ENCODE assay signal across 10 cellular contexts in the genomic region with DNA sequence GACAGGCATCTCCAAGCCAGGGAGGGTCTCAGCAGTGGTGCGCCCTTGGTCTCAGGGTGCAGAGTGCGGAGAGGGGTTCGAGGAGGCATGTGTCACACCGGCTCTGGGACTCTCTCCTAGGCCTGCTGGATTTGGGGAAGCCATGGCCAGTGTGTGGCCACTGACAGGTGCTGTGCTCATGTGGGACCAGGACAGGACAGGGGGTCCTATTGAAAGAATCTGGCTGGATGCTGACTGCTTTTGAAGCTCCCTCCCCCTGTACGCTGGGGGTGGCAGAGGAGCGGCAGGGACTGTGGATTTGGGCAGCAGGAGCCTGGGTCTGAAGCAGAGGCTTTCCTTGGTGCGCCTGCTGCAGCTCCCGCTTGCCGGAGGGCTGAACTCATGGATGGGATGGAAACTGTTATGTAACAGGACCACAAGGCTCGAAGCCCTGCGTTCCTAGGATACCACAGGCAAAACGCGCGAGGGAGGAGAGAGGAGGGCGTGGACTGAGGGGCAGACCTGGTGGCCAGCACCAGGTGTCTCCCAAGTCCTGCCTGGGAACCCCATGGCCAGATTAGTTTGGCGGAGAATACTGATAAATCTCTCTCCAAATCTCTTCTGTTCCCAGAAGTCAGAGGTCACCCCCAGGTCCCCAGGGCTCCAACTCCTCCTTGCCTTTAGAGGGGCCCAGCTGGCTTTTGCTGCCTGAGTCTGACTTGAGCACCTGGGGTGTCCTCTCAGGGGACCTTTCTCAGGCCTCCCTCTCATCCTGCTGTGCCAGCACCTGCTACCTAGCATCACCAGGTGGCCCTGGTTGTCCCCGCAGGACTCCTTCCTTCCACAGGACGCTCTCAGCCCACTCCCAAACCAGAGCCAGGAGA. TPM values are rescaled to one million over a fixed set of nuclear protein-coding genes. Genes with fewer than 3 reads are reported as not detected.
DNase-seq lines count a peak whose midpoint lies in the region; ATAC-seq, FAIRE-seq and TF ChIP-seq lines count a peak whose summit lies in the region.
"Had no signal": no experiment of that assay in that cellular context is flagged by ENCODE, and none has a peak within 500 bp of the region (broad histone marks: within the 10 kb centered on the region; RNA-seq: fewer than 3 reads in every experiment).

No MANE protein-coding gene starts in this region.

- TF ChIP-seq CTCF in AG10803 (conservative IDR thresholded peaks at IDR 0.05; ENCODE audit: low read length) (no peak), D721Med (IDR thresholded peaks at IDR 0.05; ENCODE audit: insufficient read depth, missing control alignments) (no peak)

- H3K36me3 ChIP-seq in neuronal stem cell (replicated peaks in 1 of 2; ENCODE audit: control insufficient read depth in 2 of 2, insufficient read depth in 2 of 2, low read length in 2 of 2), result no peaks in the 10 kb centered on the region
- H3K36me3 ChIP-seq in MG63, result no peaks in the 10 kb centered on the region

- H3K4ac ChIP-seq in neuronal stem cell (ENCODE audit: low read length), result peak overlapping the region; percentile 77

- H3K27me3 Mint-ChIP-seq in activated naive CD8-positive, alpha-beta T cell treated with anti-CD3 and anti-CD28 coated beads for 36 hours, result peaks cover 12% of the 10 kb centered on the region
- H3K27me3 Mint-ChIP-seq: activated naive CD4-positive, alpha-beta T cell treated with anti-CD3 and anti-CD28 coated beads, Interleukin-2, amount 50 U/mL, for 24 hours had no signal

- no peak overlapping the region for H3K9ac ChIP-seq in neuronal stem cell (ENCODE audit: low read depth, low read length, poor library complexity)

- H3K9me3 Mint-ChIP-seq in activated naive CD8-positive, alpha-beta T cell treated with anti-CD3 and anti-CD28 coated beads for 36 hours, result no peaks in the 10 kb centered on the region
- H3K9me3 Mint-ChIP-seq: activated naive CD4-positive, alpha-beta T cell treated with anti-CD3 and anti-CD28 coated beads, Interleukin-2, amount 50 U/mL, for 24 hours had no signal

- H3K36me3 Mint-ChIP-seq in activated naive CD8-positive, alpha-beta T cell treated with anti-CD3 and anti-CD28 coated beads for 36 hours, result no peaks in the 10 kb centered on the region
- H3K36me3 Mint-ChIP-seq: activated naive CD4-positive, alpha-beta T cell treated with anti-CD3 and anti-CD28 coated beads, Interleukin-2, amount 50 U/mL, for 24 hours had no signal

- no peaks in the 10 kb centered on the region for H3K79me1 ChIP-seq in neuronal stem cell (ENCODE audit: low read depth, low read length)

- peak overlapping the region; percentile 49 for H2AFZ ChIP-seq in neuronal stem cell (ENCODE audit: low read length)

- H2AK5ac ChIP-seq in neuronal stem cell (ENCODE audit: low read depth, low read length), result peak overlapping the region; percentile 95

- H2BK5ac ChIP-seq in neuronal stem cell (ENCODE audit: low read length), result peak overlapping the region; percentile 1

- H3K4me2 ChIP-seq in neuronal stem cell (ENCODE audit: insufficient read depth, low read length, poor library complexity, severe bottlenecking), result no peak overlapping the region
- H3K4me2 ChIP-seq: smooth muscle cell had no signal

- H4K8ac ChIP-seq in neuronal stem cell (ENCODE audit: low read depth, low read length), result no peak overlapping the region

- no peak overlapping the region for H3K4me3 Mint-ChIP-seq in activated naive CD8-positive, alpha-beta T cell treated with anti-CD3 and anti-CD28 coated beads for 36 hours
- H3K4me3 Mint-ChIP-seq: activated naive CD4-positive, alpha-beta T cell treated with anti-CD3 and anti-CD28 coated beads, Interleukin-2, amount 50 U/mL, for 24 hours had no signal

- H3K4me1 Mint-ChIP-seq in activated naive CD8-positive, alpha-beta T cell treated with anti-CD3 and anti-CD28 coated beads for 36 hours, result peaks cover 4% of the 10 kb centered on the region
- H3K4me1 Mint-ChIP-seq: activated naive CD4-positive, alpha-beta T cell treated with anti-CD3 and anti-CD28 coated beads, Interleukin-2, amount 50 U/mL, for 24 hours had no signal

- peak; percentile 5 for ATAC-seq in esophagus mucosa

- H3K18ac ChIP-seq in neuronal stem cell (ENCODE audit: low read length), result peak overlapping the region; percentile 80

- H3K27ac Mint-ChIP-seq in activated naive CD8-positive, alpha-beta T cell treated with anti-CD3 and anti-CD28 coated beads for 36 hours, result no peak overlapping the region
- H3K27ac Mint-ChIP-seq: activated naive CD4-positive, alpha-beta T cell treated with anti-CD3 and anti-CD28 coated beads, Interleukin-2, amount 50 U/mL, for 24 hours had no signal

- H3K4me3 ChIP-seq in AG10803 (ENCODE audit: low read length), result peak overlapping the region; percentile 52
- H3K4me3 ChIP-seq in neuronal stem cell (ENCODE audit: low read length in 2 of 2), result no peak overlapping the region
- no peak overlapping the region; the same call in 1 of the 2 replicates for H3K4me3 ChIP-seq in MG63
- H3K4me3 ChIP-seq: smooth muscle cell had no signal

- H3K27ac ChIP-seq in neuronal stem cell (replicated peaks; ENCODE audit: low read length), result no peak overlapping the region

- H3K27me3 ChIP-seq in neuronal stem cell (ENCODE audit: control insufficient read depth in 3 of 3, insufficient read depth in 3 of 3, low read depth in 1 of 3, low read length in 3 of 3) (peaks cover 0 to 3% (median 0%) of the 10 kb centered on the region in 3 experiments), MG63 (no peaks in the 10 kb centered on the region)

- WGBS in neuronal stem cell (ENCODE audit: extremely low coverage in 2 of 2, insufficient read length in 2 of 2, insufficient replicate concordance in 1 of 2), 2 donors, result no CpG with 5 or more reads among the region's 18 CpGs

- H3K14ac ChIP-seq in neuronal stem cell (ENCODE audit: low read length), result no peak overlapping the region

- FAIRE-seq in D721Med (lab: Jason Lieb, UNC), result no peak

- peak overlapping the region; percentile 74 for H2BK15ac ChIP-seq in neuronal stem cell (ENCODE audit: low read length)

- DNase-seq in AG10803 (ENCODE audit: low read depth) (peak; percentile 72), NCI-H2171 (lab: John Stamatoyannopoulos, UW) (peak; percentile 70), neuronal stem cell (ENCODE audit: low spot score) (no peak), D721Med (ENCODE audit: insufficient read length, low spot score) (no peak), MG63 (no peak)
- DNase-seq in activated naive CD8-positive, alpha-beta T cell treated with anti-CD3 and anti-CD28 coated beads for 36 hours, result no peak
- DNase-seq in stimulated activated naive CD4-positive, alpha-beta T cell treated with Interleukin-2 at 50 U/mL for 16 hours (lab: John Stamatoyannopoulos, UW), result no peak

- no peak overlapping the region for H4K91ac ChIP-seq in neuronal stem cell (ENCODE audit: low read depth, low read length, poor library complexity)

- H2BK12ac ChIP-seq in neuronal stem cell (ENCODE audit: low read length), result peak overlapping the region; percentile 85

- no peaks in the 10 kb centered on the region for H3K9me3 ChIP-seq in neuronal stem cell (replicated peaks in 1 of 2; ENCODE audit: control insufficient read depth in 2 of 2, insufficient read depth in 1 of 2, low read depth in 1 of 2, low read length in 2 of 2)
- H3K9me3 ChIP-seq in MG63, result no peaks in the 10 kb centered on the region

- H2BK120ac ChIP-seq in neuronal stem cell (ENCODE audit: low read depth, low read length), result peak overlapping the region; percentile 24

- H3K23ac ChIP-seq in neuronal stem cell (ENCODE audit: low read depth, low read length, poor library complexity), result peak overlapping the region; percentile 46

- peaks cover 14 to 22% of the 10 kb centered on the region in 2 donors for H3K4me1 ChIP-seq in neuronal stem cell (ENCODE audit: control insufficient read depth in 2 of 2, insufficient read depth in 1 of 2, low read depth in 1 of 2, low read length in 2 of 2)

RNA-seq across cellular contexts. Expression of a gene that starts 13.8 kb away (rescaled TPM):
- total RNA-seq in esophagus mucosa, result 12.5 TPM
- polyA plus RNA-seq in neuronal stem cell (2013, experiment 1 of 2), result 15.1 TPM
- 15.8 TPM for polyA plus RNA-seq in neuronal stem cell (2013, experiment 2 of 2)
- total RNA-seq in activated naive CD8-positive, alpha-beta T cell treated with anti-CD3 and anti-CD28 coated beads for 36 hours, result 1 to 10 TPM; 2.6 to 2.8 TPM
- 6.1 and 6.4 TPM in 2 replicates for total RNA-seq in MG63 (2014; rRNA removed; shearing (Covaris generic); ENCODE audit: low replicate concordance)

Comparison
In these comparisons a context has a peak if more than half of its experiments do, and no peak if none do; other contexts are left out.
1. DNase-seq: peak in AG10803 (single experiment) and NCI-H2171 (single experiment); none in neuronal stem cell (single experiment), D721Med (single experiment), activated naive CD8-positive, alpha-beta T cell treated with anti-CD3 and anti-CD28 coated beads for 36 hours (single experiment), stimulated activated naive CD4-positive, alpha-beta T cell treated with Interleukin-2 at 50 U/mL for 16 hours (single experiment) and MG63 (single experiment).